20 cellular contexts compared by ENCODE assay signal in genomic region chr10:70830185-70830584, GRCh38. TPM values are rescaled to one million over a fixed set of nuclear protein-coding genes. Genes with fewer than 3 reads are reported as not detected.
DNase-seq lines count a peak whose midpoint lies in the region; ATAC-seq and TF ChIP-seq lines count a peak whose summit lies in the region.
"Had no signal": no experiment of that assay in that cellular context is flagged by ENCODE, and none has a peak within 500 bp of the region (broad histone marks: within the 10 kb centered on the region; RNA-seq: fewer than 3 reads in every experiment).

No MANE protein-coding gene starts in this region.

- H3K9me3 ChIP-seq in Caco-2 = no peaks in the 10 kb centered on the region
- no peaks in the 10 kb centered on the region for H3K9me3 ChIP-seq in lower lobe of right lung
- H3K9me3 ChIP-seq in CD4-positive, alpha-beta T cell (ENCODE audit: control insufficient read depth, low read length) = no peaks in the 10 kb centered on the region

- H3K27me3 ChIP-seq in Caco-2 (replicated peaks; ENCODE audit: control insufficient read depth, insufficient read depth, low read length) (no peaks in the 10 kb centered on the region), lower lobe of right lung (ENCODE audit: low read depth) (no peaks in the 10 kb centered on the region)
- H3K27me3 ChIP-seq in CD4-positive, alpha-beta T cell (ENCODE audit: control insufficient read depth, insufficient read depth, low read length) = no peaks in the 10 kb centered on the region

- ATAC-seq in lower lobe of right lung = peak; percentile 47 to 48
- no peak for ATAC-seq in HG02973 (IDR thresholded peaks at IDR 0.05; ENCODE audit: unreplicated experiment)
- no peak for ATAC-seq in GM21367 (IDR thresholded peaks at IDR 0.05; ENCODE audit: unreplicated experiment)
- ATAC-seq in CD4-positive, alpha-beta T cell (ENCODE audit: poor library complexity) = no peak

- H3K9me3 Mint-ChIP-seq in Caco-2 (ENCODE audit: unreplicated experiment) (no peaks in the 10 kb centered on the region), HFFc6 (no peaks in the 10 kb centered on the region), immature natural killer cell (no peaks in the 10 kb centered on the region)
- H3K9me3 Mint-ChIP-seq in CD4-positive, alpha-beta T cell = no peaks in the 10 kb centered on the region
- H3K9me3 Mint-ChIP-seq: H9 had no signal

- TF ChIP-seq CTCF in Caco-2 (IDR thresholded peaks at IDR 0.05; ENCODE audit: insufficient read depth in 1 of 2, low read depth in 1 of 2, low read length in 1 of 2, severe bottlenecking in 1 of 2, unreplicated experiment in 1 of 2) = no peak
- no peak for TF ChIP-seq CTCF in HFFc6 (IDR thresholded peaks at IDR 0.05)
- no peak for TF ChIP-seq CTCF in VCaP (conservative IDR thresholded peaks at IDR 0.05)
- no peak for TF ChIP-seq CTCF in lower lobe of right lung (IDR thresholded peaks at IDR 0.05)
- TF ChIP-seq CTCF in CD4-positive, alpha-beta T cell (IDR thresholded peaks at IDR 0.05) = no peak

- POLR2A ChIA-PET in Caco-2 (lab: Charles Lee) = interaction anchor here (0.5 kb wide), 1 partner anchor 772 kb away, joined by 3 read pairs; no protein-coding TSS in a partner anchor
- POLR2A ChIA-PET in CD4-positive, alpha-beta T cell (lab: Charles Lee) = no interaction called here

- intact Hi-C loops in Caco-2 (cut with micrococcal nuclease; ENCODE audit: unreplicated experiment) (no loop called here), lower lobe of right lung (cut with DNase I) (no loop called here)
- intact Hi-C loops in CD4-positive, alpha-beta T cell (cut with DNase I, micrococcal nuclease) = no loop called here

- H3K36me3 Mint-ChIP-seq in Caco-2 (ENCODE audit: insufficient read depth, unreplicated experiment) = peaks cover 10% of the 10 kb centered on the region
- H3K36me3 Mint-ChIP-seq in HFFc6 (ENCODE audit: low read depth) = peaks cover 25% of the 10 kb centered on the region
- H3K36me3 Mint-ChIP-seq in immature natural killer cell = peaks cover 12 to 19% (median 16%) of the 10 kb centered on the region in 3 donors
- peaks cover 71% of the 10 kb centered on the region for H3K36me3 Mint-ChIP-seq in CD4-positive, alpha-beta T cell (ENCODE audit: low read depth)

- H3K4me3 ChIP-seq in Caco-2 (ENCODE audit: low read depth, low read length) (no peak overlapping the region), lower lobe of right lung (no peak overlapping the region)

- peaks cover 46% of the 10 kb centered on the region for H3K4me1 ChIP-seq in Caco-2
- peaks cover 31% of the 10 kb centered on the region for H3K4me1 ChIP-seq in lower lobe of right lung

- H3K36me3 ChIP-seq in Caco-2 (ENCODE audit: control insufficient read depth, insufficient read depth, low read length) (peaks cover 2% of the 10 kb centered on the region; the same call in 1 of the 2 replicates), lower lobe of right lung (peaks cover 4% of the 10 kb centered on the region)

- no peak overlapping the region for H3K27ac Mint-ChIP-seq in Caco-2 (ENCODE audit: unreplicated experiment)
- peak overlapping the region; percentile 71 for H3K27ac Mint-ChIP-seq in HFFc6
- H3K27ac Mint-ChIP-seq in immature natural killer cell = no peak overlapping the region
- H3K27ac Mint-ChIP-seq in CD4-positive, alpha-beta T cell = no peak overlapping the region

- DNase-seq in Caco-2 (no peak), HFFc6 (no peak), lower lobe of right lung (no peak), immature natural killer cell (no peak)
- no peak for DNase-seq in CD4-positive, alpha-beta T cell
- DNase-seq: activated CD4-positive, alpha-beta T cell treated with anti-CD3 and anti-CD28 coated beads, Interleukin-2, amount 50 U/mL, for 1 hour; activated naive CD4-positive, alpha-beta T cell; central memory CD4-positive, alpha-beta T cell; DND-41; H9; NCI-H1105 treated with DMSO at 0.1 percent for 48 hours; NCI-H226; posterior cingulate gyrus had no signal

- no TSS peak for BruUV-seq in Caco-2 (replicated peaks; lab: Mats Ljungman, UMichigan)

- no peaks in the 10 kb centered on the region for H3K27me3 Mint-ChIP-seq in Caco-2 (ENCODE audit: insufficient read depth, unreplicated experiment)
- H3K27me3 Mint-ChIP-seq in HFFc6 (ENCODE audit: insufficient read depth) = no peaks in the 10 kb centered on the region
- no peaks in the 10 kb centered on the region for H3K27me3 Mint-ChIP-seq in immature natural killer cell (ENCODE audit: low read depth in 3 of 3)
- H3K27me3 Mint-ChIP-seq in CD4-positive, alpha-beta T cell = no peaks in the 10 kb centered on the region

- CTCF ChIA-PET in Caco-2 (lab: Charles Lee) = no interaction called here
- CTCF ChIA-PET in CD4-positive, alpha-beta T cell (lab: Charles Lee) = no interaction called here

- H3K4me1 Mint-ChIP-seq in Caco-2 (ENCODE audit: low read depth, unreplicated experiment) (peaks cover 42% of the 10 kb centered on the region), HFFc6 (ENCODE audit: low read depth) (peaks cover 93% of the 10 kb centered on the region), immature natural killer cell (peaks cover 9 to 19% of the 10 kb centered on the region in 2 donors)
- peaks cover 32% of the 10 kb centered on the region for H3K4me1 Mint-ChIP-seq in CD4-positive, alpha-beta T cell (ENCODE audit: low read depth)

- H3K4me3 Mint-ChIP-seq in Caco-2 (ENCODE audit: unreplicated experiment) (peak overlapping the region; percentile 9), HFFc6 (no peak overlapping the region), immature natural killer cell (no peak overlapping the region)
- H3K4me3 Mint-ChIP-seq in CD4-positive, alpha-beta T cell = no peak overlapping the region
- H3K4me3 Mint-ChIP-seq: H9 had no signal

- peak overlapping the region; percentile 48 for H3K27ac ChIP-seq in VCaP
- no peak overlapping the region for H3K27ac ChIP-seq in lower lobe of right lung
- H3K27ac ChIP-seq in CD4-positive, alpha-beta T cell (ENCODE audit: low read depth, low read length) = no peak overlapping the region

RNA-seq across cellular contexts. Expression of gene SGPL1, which starts 14.4 kb away (rescaled TPM):
- total RNA-seq in Caco-2 (2022) (121 and 127 TPM in 2 replicates), lower lobe of right lung (41.2 TPM)
- 10 to 100 TPM; 22.4 to 30.9 (median 26.0) TPM for total RNA-seq in HFFc6 (2021; fragmentation: NEBNext Ultra II Directional; extraction: Animal tissue kit (Norgen Biotek cat#: 25700))
- 10 to 100 TPM; 19.8 to 25.9 (median 20.3) TPM for polyA plus RNA-seq in immature natural killer cell
- 10 to 100 TPM; 15.1 to 16.9 TPM for total RNA-seq in CD4-positive, alpha-beta T cell

RNA-seq across cellular contexts. Expression of gene TBATA, which starts 45.0 kb away (rescaled TPM):
- total RNA-seq in Caco-2 (2022) (not detected in 2 replicates), lower lobe of right lung (not detected)
- not detected for total RNA-seq in HFFc6 (2021; fragmentation: NEBNext Ultra II Directional; extraction: Animal tissue kit (Norgen Biotek cat#: 25700))
- polyA plus RNA-seq in immature natural killer cell = not detected
- not detected for total RNA-seq in CD4-positive, alpha-beta T cell
- total RNA-seq: H9; HT1080; mesenteric fat pad; T-helper 1 cell treated with Interleukin-12 subunit alpha and Interleukin-12 subunit beta and Interleukin-4 antibody, amounts not matched to agents 30 ng/mL and 1 ng/mL, for 36 hours had no signal
- polyA plus RNA-seq: esophagus had no signal

RNA-seq across cellular contexts. Expression of gene PCBD1, which starts 58.2 kb away (rescaled TPM):
- total RNA-seq in Caco-2 (2022) (249 and 252 TPM in 2 replicates), lower lobe of right lung (118 TPM)
- total RNA-seq in HFFc6 (2021; fragmentation: NEBNext Ultra II Directional; extraction: Animal tissue kit (Norgen Biotek cat#: 25700)) = 10 to 100 TPM; 36.4 to 55.7 (median 37.7) TPM
- 10 to 100 TPM; 24.0 to 35.2 (median 25.4) TPM for polyA plus RNA-seq in immature natural killer cell
- total RNA-seq in CD4-positive, alpha-beta T cell = 1 to 10 TPM; 4.7 to 4.8 TPM

Comparison
In these comparisons a context has a peak if more than half of its experiments do, and no peak if none do; other contexts are left out.
1. ATAC-seq: peak in lower lobe of right lung (2 of 2); none in HG02973 (single experiment), GM21367 (single experiment) and CD4-positive, alpha-beta T cell (single experiment).
2. RNA of gene PCBD1, which starts 58.2 kb away (total RNA-seq): 249 to 252 TPM in Caco-2, 118 TPM in lower lobe of right lung (single experiment) and 36.4 to 55.7 TPM in HFFc6; 4.7 to 4.8 TPM in CD4-positive, alpha-beta T cell; every median in the first group is over 4 times any median in the second.